Comparison of ENCODE assay signal across 31 cellular contexts in genomic region chr4:82921795-82922194, GRCh38.
"Had no signal": no experiment of that assay in that cellular context is flagged by ENCODE, and none has a peak within 500 bp of the region (broad histone marks: within the 10 kb centered on the region; RNA-seq: fewer than 3 reads in every experiment).

No MANE protein-coding gene starts in this region.

- H3K4me1 Mint-ChIP-seq: activated naive CD4-positive, alpha-beta T cell treated with anti-CD3 and anti-CD28 coated beads, Interleukin-2, amount 50 U/mL, for 24 hours; activated naive CD8-positive, alpha-beta T cell treated with anti-CD3 and anti-CD28 coated beads, Interleukin-2, amount 10 ng/mL, durations not matched to agents 7 days and 5 days; central memory CD8-positive, alpha-beta T cell had no signal

- DNase-seq: activated CD4-positive, alpha-beta T cell treated with anti-CD3 and anti-CD28 coated beads for 1 hour; activated CD4-positive, alpha-beta T cell treated with anti-CD3 and anti-CD28 coated beads for 48 hours; activated CD4-positive, alpha-beta T cell treated with anti-CD3 and anti-CD28 coated beads, Interleukin-2, amount 50 U/mL, for 48 hours; activated CD4-positive, CD25-positive, alpha-beta regulatory T cell; activated CD8-positive, alpha-beta T cell treated with anti-CD3 and anti-CD28 coated beads, Interleukin-2, amount 10 ng/mL, durations not matched to agents 7 days and 5 days; activated gamma-delta T cell; activated naive CD4-positive, alpha-beta T cell treated with Interleukin-2 at 50 U/mL for 16 hours; activated naive CD8-positive, alpha-beta T cell treated with anti-CD3 and anti-CD28 coated beads, Interleukin-2, amount 10 ng/mL, durations not matched to agents 7 days and 5 days; activated T-cell treated with anti-CD3 and anti-CD28 coated beads, Interleukin-2, amount 50 U/mL, for 24 hours; amygdala; MM.1S; NCI-H1105; NCI-H1417 treated with DMSO at 0.1 percent for 48 hours; NCI-H187 treated with DMSO at 0.1 percent for 48 hours; NCI-H2081; NCI-H226; NCI-H446 treated with DMSO at 0.1 percent for 48 hours; NCI-H524 treated with DMSO at 0.1 percent for 48 hours; PC-3; SIG-M5; T1000 had no signal

- FAIRE-seq: TTC549 had no signal

- H3K27me3 ChIP-seq: ascending aorta, cardiac muscle cell had no signal

- H3K4me3 ChIP-seq: ascending aorta, cardiac muscle cell had no signal

- ATAC-seq: activated CD8-positive, alpha-beta T cell treated with anti-CD3 and anti-CD28 coated beads, Interleukin-2, amount 10 ng/mL, durations not matched to agents 7 days and 5 days; PC-3; Right ventricle myocardium inferior had no signal

- H3K4me1 ChIP-seq: ascending aorta had no signal

- H3K27me3 Mint-ChIP-seq: activated naive CD4-positive, alpha-beta T cell treated with anti-CD3 and anti-CD28 coated beads, Interleukin-2, amount 50 U/mL, for 24 hours; activated naive CD8-positive, alpha-beta T cell treated with anti-CD3 and anti-CD28 coated beads, Interleukin-2, amount 10 ng/mL, durations not matched to agents 7 days and 5 days; activated T-cell treated with anti-CD3 and anti-CD28 coated beads, Interleukin-2, amount 50 U/mL, for 24 hours; central memory CD8-positive, alpha-beta T cell had no signal

- H3K9ac ChIP-seq: KMS-11 had no signal

- H3K27ac ChIP-seq: ascending aorta, cardiac muscle cell, KMS-11, RWPE1, VCaP had no signal

- H3K9me3 Mint-ChIP-seq: activated naive CD4-positive, alpha-beta T cell treated with anti-CD3 and anti-CD28 coated beads, Interleukin-2, amount 50 U/mL, for 24 hours; activated naive CD8-positive, alpha-beta T cell treated with anti-CD3 and anti-CD28 coated beads, Interleukin-2, amount 10 ng/mL, durations not matched to agents 7 days and 5 days; activated T-cell treated with anti-CD3 and anti-CD28 coated beads, Interleukin-2, amount 50 U/mL, for 24 hours; activated T-helper 2 cell treated with anti-CD3 and anti-CD28 coated beads, Interferon-gamma antibody, Interleukin-2, Interleukin-4, amounts not matched to agents 10 μg/mL and 5 μg/mL and 100 μg/mL, durations not matched to agents 14 hours and 24 hours and 36 hours; central memory CD8-positive, alpha-beta T cell had no signal

- H3K4me3 Mint-ChIP-seq: activated CD8-positive, alpha-beta T cell treated with anti-CD3 and anti-CD28 coated beads, Interleukin-2, amount 10 ng/mL, durations not matched to agents 7 days and 5 days; activated naive CD4-positive, alpha-beta T cell treated with anti-CD3 and anti-CD28 coated beads, Interleukin-2, amount 50 U/mL, for 24 hours; activated naive CD8-positive, alpha-beta T cell treated with anti-CD3 and anti-CD28 coated beads, Interleukin-2, amount 10 ng/mL, durations not matched to agents 7 days and 5 days; activated T-cell treated with anti-CD3 and anti-CD28 coated beads, Interleukin-2, amount 50 U/mL, for 24 hours; central memory CD8-positive, alpha-beta T cell had no signal

- H3K36me3 Mint-ChIP-seq: activated naive CD4-positive, alpha-beta T cell treated with anti-CD3 and anti-CD28 coated beads, Interleukin-2, amount 50 U/mL, for 24 hours had no signal

- H3K27ac Mint-ChIP-seq: activated CD8-positive, alpha-beta T cell treated with anti-CD3 and anti-CD28 coated beads, Interleukin-2, amount 10 ng/mL, durations not matched to agents 7 days and 5 days; activated naive CD4-positive, alpha-beta T cell treated with anti-CD3 and anti-CD28 coated beads, Interleukin-2, amount 50 U/mL, for 24 hours; activated naive CD8-positive, alpha-beta T cell treated with anti-CD3 and anti-CD28 coated beads, Interleukin-2, amount 10 ng/mL, durations not matched to agents 7 days and 5 days; activated T-cell treated with anti-CD3 and anti-CD28 coated beads, Interleukin-2, amount 50 U/mL, for 24 hours; activated T-helper 2 cell treated with anti-CD3 and anti-CD28 coated beads, Interferon-gamma antibody, Interleukin-2, Interleukin-4, amounts not matched to agents 10 μg/mL and 5 μg/mL and 100 μg/mL, durations not matched to agents 14 hours and 24 hours and 36 hours had no signal

- H3K9me3 ChIP-seq: ascending aorta had no signal
